23 cellular contexts compared by ENCODE assay signal in genomic region chr5:177526791-177527190, GRCh38.
"Had no signal": no experiment of that assay in that cellular context is flagged by ENCODE, and none has a peak within 500 bp of the region (broad histone marks: within the 10 kb centered on the region; RNA-seq: fewer than 3 reads in every experiment).

No MANE protein-coding gene starts in this region.

- H3K27ac ChIP-seq: heart right ventricle, neutrophil, ovary, right lobe of liver, suprapubic skin, thyroid gland, uterus had no signal

- H3K9me3 ChIP-seq: heart right ventricle, neutrophil, ovary, right lobe of liver, suprapubic skin, thyroid gland, uterus had no signal

- DNase-seq: central memory CD4-positive, alpha-beta T cell; effector memory CD4-positive, alpha-beta T cell; heart right ventricle; hypothalamus; immature natural killer cell; left cardiac atrium; mesendoderm; naive thymus-derived CD8-positive, alpha-beta T cell; retina; right lobe of liver; small intestine; stimulated activated CD4-positive, alpha-beta T cell treated with anti-CD3 and anti-CD28 coated beads, Interleukin-4, amount 100 ng/mL, for 1 hour; stimulated activated CD8-positive, alpha-beta memory T cell treated with anti-CD3 and anti-CD28 coated beads, Interleukin-4, amount 100 ng/mL, for 48 hours; stimulated activated naive CD8-positive, alpha-beta T cell treated with anti-CD3 and anti-CD28 coated beads, Interleukin-15, Interleukin-2, amounts not matched to agents 100 U/mL and 50 U/mL, for 24 hours; thyroid gland; uterus had no signal

- H3K4me3 ChIP-seq: heart right ventricle, lung, ovary, right lobe of liver, suprapubic skin, thyroid gland, uterus had no signal

- H3K27me3 ChIP-seq: heart right ventricle, neutrophil, ovary, right lobe of liver, suprapubic skin, thyroid gland, uterus had no signal

- FAIRE-seq: endometrium, frontal cortex, keratinocyte, small intestine had no signal

- H3K36me3 ChIP-seq: ovary, uterus had no signal

- H3K4me1 ChIP-seq: right lobe of liver, uterus had no signal
